2 cellular contexts compared by ENCODE assay signal in genomic region chr2:223262946-223263345, GRCh38.
TF ChIP-seq lines count a peak whose summit lies in the region.

No MANE protein-coding gene starts in this region.

TF ChIP-seq in HEK293, 187 proteins besides CTCF, POLR2A, EP300 and RAD21:
- TF ChIP-seq INSM2 (tag by site-specific recombination; IDR thresholded peaks at IDR 0.05) (no peak), MEIS1 (CRISPR knock-in tag; IDR thresholded peaks at IDR 0.05; ENCODE audit: borderline replicate concordance) (peak; percentile 53; the same call in 1 of the 2 replicates), KLF9 (tag by site-specific recombination; IDR thresholded peaks at IDR 0.05; ENCODE audit: low read depth) (no peak)

TF ChIP-seq in SK-N-SH, 30 proteins besides CTCF, POLR2A, EP300 and RAD21 (continued from another document):
- TF ChIP-seq USF1 (IDR thresholded peaks at IDR 0.05; ENCODE audit: borderline replicate concordance, low read depth) (no peak), RXRA (IDR thresholded peaks at IDR 0.05; ENCODE audit: borderline replicate concordance, low read depth) (peak; percentile 25; the same call in 1 of the 2 replicates), REST (IDR thresholded peaks at IDR 0.05; ENCODE audit: low read depth, low read length) (no peak), MEF2A (IDR thresholded peaks at IDR 0.05; ENCODE audit: borderline replicate concordance, low read depth) (no peak), YY1 (IDR thresholded peaks at IDR 0.05; ENCODE audit: low read depth) (no peak), RFX5 (IDR thresholded peaks at IDR 0.05; ENCODE audit: low read length) (no peak), ZBTB33 (IDR thresholded peaks at IDR 0.05; ENCODE audit: borderline replicate concordance, low read depth) (no peak), SMC3 (IDR thresholded peaks at IDR 0.05; ENCODE audit: low read depth, low read length) (no peak), JUND (IDR thresholded peaks at IDR 0.05) (peak; percentile 85), IRF3 (IDR thresholded peaks at IDR 0.05; ENCODE audit: low read depth, low read length) (no peak), TEAD4 (IDR thresholded peaks at IDR 0.05; ENCODE audit: borderline replicate concordance, insufficient read depth) (peak; percentile 75), NFIC (IDR thresholded peaks at IDR 0.05; ENCODE audit: borderline replicate concordance) (no peak; the same call in 1 of the 2 replicates), GATA2 (CRISPR knock-in tag; IDR thresholded peaks at IDR 0.05) (no peak), ELF1 (IDR thresholded peaks at IDR 0.05) (no peak), RCOR1 (IDR thresholded peaks at IDR 0.05; ENCODE audit: low read length) (no peak), FOXJ3 (CRISPR knock-in tag; IDR thresholded peaks at IDR 0.05) (no peak), USF2 (IDR thresholded peaks at IDR 0.05; ENCODE audit: borderline replicate concordance, low read depth, low read length) (no peak), PBX3 (IDR thresholded peaks at IDR 0.05) (peak; percentile 93), FOSL2 (IDR thresholded peaks at IDR 0.05; ENCODE audit: borderline replicate concordance, low read depth) (peak; percentile 69; the same call in 1 of the 2 replicates), FOXM1 (IDR thresholded peaks at IDR 0.05; ENCODE audit: low read depth) (peak; percentile 79; the same call in 1 of the 2 replicates), CHD2 (IDR thresholded peaks at IDR 0.05; ENCODE audit: low read length, partially characterized antibody) (no peak), MAX (IDR thresholded peaks at IDR 0.05; ENCODE audit: low read depth) (no peak), MXI1 (IDR thresholded peaks at IDR 0.05; ENCODE audit: low read depth, low read length) (no peak), SIN3A (IDR thresholded peaks at IDR 0.05; ENCODE audit: borderline replicate concordance, low read depth, low read length) (0 out of 2 replicates have a peak, but pooled peaks have one; percentile 65), TCF12 (IDR thresholded peaks at IDR 0.05) (peak; percentile 93)
TF ChIP-seq in SK-N-SH: peak in this region for 9.
